Comparison of ENCODE assay signal across 23 cellular contexts in the genomic region with DNA sequence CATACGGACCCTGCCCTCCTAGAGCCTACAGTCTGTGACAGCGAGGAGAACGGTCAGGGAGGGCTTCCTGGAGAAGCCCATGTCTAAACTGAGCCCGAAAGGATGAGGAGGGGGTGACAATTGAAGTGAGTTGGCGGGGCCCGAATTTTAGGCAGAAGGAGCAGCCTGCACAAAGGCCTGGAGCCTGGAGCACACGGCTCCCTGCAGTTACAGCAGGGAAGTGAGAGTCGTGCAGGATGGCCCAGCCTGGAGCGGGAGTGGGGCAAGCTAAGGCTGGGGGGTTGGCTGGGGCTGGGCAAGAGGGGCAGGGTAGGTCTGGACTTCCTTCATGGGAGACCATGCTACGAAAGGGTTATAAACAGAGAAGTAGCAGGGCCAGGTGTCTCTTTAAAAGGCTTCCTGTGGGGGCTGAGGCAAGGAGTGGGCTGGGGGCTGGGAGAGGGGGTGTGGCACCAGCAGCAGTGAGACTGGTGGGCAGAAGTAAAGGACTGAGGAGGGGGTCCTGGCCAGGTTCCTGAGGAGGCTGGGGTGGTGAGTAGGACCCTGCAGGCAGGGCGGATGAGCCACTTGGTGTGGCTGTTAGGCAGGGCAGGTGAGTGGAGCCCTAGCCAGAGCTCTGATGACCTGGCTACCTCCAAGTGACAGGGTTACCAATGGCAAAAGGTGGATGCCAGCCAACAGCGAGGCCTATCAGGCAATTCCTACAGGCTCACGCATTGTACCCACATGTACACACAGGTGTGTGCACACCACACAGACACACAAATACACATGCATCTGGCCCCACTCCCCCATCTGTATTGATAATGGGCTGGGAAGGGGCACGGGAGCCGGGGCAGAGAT.
DNase-seq lines count a peak whose midpoint lies in the region; ATAC-seq and TF ChIP-seq lines count a peak whose summit lies in the region.
"Had no signal": no experiment of that assay in that cellular context is flagged by ENCODE, and none has a peak within 500 bp of the region (broad histone marks: within the 10 kb centered on the region; RNA-seq: fewer than 3 reads in every experiment).

No MANE protein-coding gene starts in this region.

- H3K27ac Mint-ChIP-seq in activated CD8-positive, alpha-beta memory T cell treated with anti-CD3 and anti-CD28 coated beads, Interleukin-2, amount 10 ng/mL, durations not matched to agents 7 days and 5 days: no peak overlapping the region
- H3K27ac Mint-ChIP-seq in GM23338: no peak overlapping the region; the same call in 1 of the 2 replicates
- peak overlapping the region; percentile 3 for H3K27ac Mint-ChIP-seq in activated T-helper 17 cell treated with anti-CD3 and anti-CD28 coated beads, Interleukin-2, amount 50 U/mL, for 72 hours
- no peak overlapping the region for H3K27ac Mint-ChIP-seq in chondrocyte (ENCODE audit: unreplicated experiment)
- H3K27ac Mint-ChIP-seq in activated CD4-positive, alpha-beta T cell treated with anti-CD3 and anti-CD28 coated beads for 36 hours: no peak overlapping the region
- H3K27ac Mint-ChIP-seq: activated naive CD8-positive, alpha-beta T cell treated with anti-CD3 and anti-CD28 coated beads, Interleukin-2, amount 10 ng/mL, durations not matched to agents 7 days and 5 days; activated T-helper 1 cell treated with anti-CD3 and anti-CD28 coated beads, Interleukin-12 subunit alpha, Interleukin-12 subunit beta, Interleukin-2, Interleukin-4 antibody, amounts not matched to agents 30 ng/mL and 10 ng/mL and 1 ng/mL, durations not matched to agents 14 hours and 24 hours and 36 hours had no signal

- H3K36me3 Mint-ChIP-seq in activated CD8-positive, alpha-beta memory T cell treated with anti-CD3 and anti-CD28 coated beads, Interleukin-2, amount 10 ng/mL, durations not matched to agents 7 days and 5 days: no peaks in the 10 kb centered on the region
- H3K36me3 Mint-ChIP-seq in GM23338 (ENCODE audit: low read depth) (no peaks in the 10 kb centered on the region; the same call in 2 of the 3 replicates), chondrocyte (ENCODE audit: low read depth) (peaks cover 3% of the 10 kb centered on the region)
- no peaks in the 10 kb centered on the region for H3K36me3 Mint-ChIP-seq in activated T-helper 17 cell treated with anti-CD3 and anti-CD28 coated beads, Interleukin-2, amount 50 U/mL, for 72 hours (ENCODE audit: low read depth)
- H3K36me3 Mint-ChIP-seq in activated CD4-positive, alpha-beta T cell treated with anti-CD3 and anti-CD28 coated beads for 36 hours (ENCODE audit: low read depth): no peaks in the 10 kb centered on the region
- H3K36me3 Mint-ChIP-seq: activated naive CD8-positive, alpha-beta T cell treated with anti-CD3 and anti-CD28 coated beads, Interleukin-2, amount 10 ng/mL, durations not matched to agents 7 days and 5 days had no signal

- peaks cover 37% of the 10 kb centered on the region for H3K4me1 ChIP-seq in GM23338 (ENCODE audit: insufficient read depth)

- H3F3A ChIP-seq in GM23338 (replicated peaks; ENCODE audit: low read depth): peaks cover 8% of the 10 kb centered on the region

- POLR2A ChIA-PET in activated CD4-positive, alpha-beta T cell treated with anti-CD3 and anti-CD28 coated beads for 36 hours (lab: Charles Lee): no interaction called here

- ATAC-seq in activated CD8-positive, alpha-beta memory T cell treated with anti-CD3 and anti-CD28 coated beads, Interleukin-2, amount 10 ng/mL, durations not matched to agents 7 days and 5 days: no peak
- ATAC-seq in GM23338 (no peak), omental fat pad (ENCODE audit: low FRiP score) (no peak), GM19397 (IDR thresholded peaks at IDR 0.05; ENCODE audit: unreplicated experiment) (no peak)
- ATAC-seq in activated T-helper 17 cell treated with anti-CD3 and anti-CD28 coated beads, Interleukin-2, amount 50 U/mL, for 72 hours (replicated peaks): no peak
- no peak for ATAC-seq in activated CD4-positive, alpha-beta T cell treated with anti-CD3 and anti-CD28 coated beads for 36 hours
- ATAC-seq: activated CD4-positive, CD25-positive, alpha-beta regulatory T cell treated with anti-CD3 and anti-CD28 coated beads, Interleukin-2, amount 50 U/mL, for 24 hours; K562; lower lobe of right lung had no signal

- H3K36me3 ChIP-seq in GM23338 (ENCODE audit: insufficient read depth): no peaks in the 10 kb centered on the region
- H3K36me3 ChIP-seq: esophagus muscularis mucosa, lower lobe of right lung, MG63, upper lobe of left lung had no signal

- peaks cover 50% of the 10 kb centered on the region for H3K27me3 Mint-ChIP-seq in activated CD8-positive, alpha-beta memory T cell treated with anti-CD3 and anti-CD28 coated beads, Interleukin-2, amount 10 ng/mL, durations not matched to agents 7 days and 5 days
- H3K27me3 Mint-ChIP-seq in GM23338 (ENCODE audit: insufficient read depth, low read depth, poor library complexity) (peaks cover 26% of the 10 kb centered on the region), chondrocyte (ENCODE audit: low read depth) (no peaks in the 10 kb centered on the region)
- peaks cover 22% of the 10 kb centered on the region for H3K27me3 Mint-ChIP-seq in activated T-helper 17 cell treated with anti-CD3 and anti-CD28 coated beads, Interleukin-2, amount 50 U/mL, for 72 hours
- peaks cover 17% of the 10 kb centered on the region for H3K27me3 Mint-ChIP-seq in activated CD4-positive, alpha-beta T cell treated with anti-CD3 and anti-CD28 coated beads for 36 hours

- H3K4me1 Mint-ChIP-seq in activated CD8-positive, alpha-beta memory T cell treated with anti-CD3 and anti-CD28 coated beads, Interleukin-2, amount 10 ng/mL, durations not matched to agents 7 days and 5 days: peaks cover 8% of the 10 kb centered on the region
- H3K4me1 Mint-ChIP-seq in GM23338: peaks cover 59% of the 10 kb centered on the region
- no peaks in the 10 kb centered on the region for H3K4me1 Mint-ChIP-seq in activated T-helper 17 cell treated with anti-CD3 and anti-CD28 coated beads, Interleukin-2, amount 50 U/mL, for 72 hours
- peaks cover 50% of the 10 kb centered on the region for H3K4me1 Mint-ChIP-seq in chondrocyte (ENCODE audit: low read depth)
- no peaks in the 10 kb centered on the region for H3K4me1 Mint-ChIP-seq in activated CD4-positive, alpha-beta T cell treated with anti-CD3 and anti-CD28 coated beads for 36 hours

- H3K4me3 Mint-ChIP-seq in activated CD8-positive, alpha-beta memory T cell treated with anti-CD3 and anti-CD28 coated beads, Interleukin-2, amount 10 ng/mL, durations not matched to agents 7 days and 5 days: no peak overlapping the region
- H3K4me3 Mint-ChIP-seq in GM23338: no peak overlapping the region
- no peak overlapping the region for H3K4me3 Mint-ChIP-seq in activated T-helper 17 cell treated with anti-CD3 and anti-CD28 coated beads, Interleukin-2, amount 50 U/mL, for 72 hours
- H3K4me3 Mint-ChIP-seq in chondrocyte (ENCODE audit: unreplicated experiment): no peak overlapping the region
- H3K4me3 Mint-ChIP-seq in activated CD4-positive, alpha-beta T cell treated with anti-CD3 and anti-CD28 coated beads for 36 hours: no peak overlapping the region
- H3K4me3 Mint-ChIP-seq: activated naive CD8-positive, alpha-beta T cell treated with anti-CD3 and anti-CD28 coated beads, Interleukin-2, amount 10 ng/mL, durations not matched to agents 7 days and 5 days; activated T-helper 1 cell treated with anti-CD3 and anti-CD28 coated beads, Interleukin-12 subunit alpha, Interleukin-12 subunit beta, Interleukin-2, Interleukin-4 antibody, amounts not matched to agents 30 ng/mL and 10 ng/mL and 1 ng/mL, durations not matched to agents 14 hours and 24 hours and 36 hours had no signal

- H4K20me1 ChIP-seq in GM23338 (replicated peaks; ENCODE audit: insufficient read depth): no peaks in the 10 kb centered on the region

- peaks cover 25% of the 10 kb centered on the region for H3K27me3 ChIP-seq in GM23338 (ENCODE audit: insufficient read depth)
- H3K27me3 ChIP-seq: MG63 had no signal

- intact Hi-C loops in activated CD4-positive, alpha-beta T cell treated with anti-CD3 and anti-CD28 coated beads for 36 hours (cut with DNase I, micrococcal nuclease): no loop called here

- no peaks in the 10 kb centered on the region for H3K9me3 Mint-ChIP-seq in activated CD8-positive, alpha-beta memory T cell treated with anti-CD3 and anti-CD28 coated beads, Interleukin-2, amount 10 ng/mL, durations not matched to agents 7 days and 5 days (ENCODE audit: low read depth)
- H3K9me3 Mint-ChIP-seq in GM23338 (no peaks in the 10 kb centered on the region; the same call in 2 of the 3 replicates), chondrocyte (ENCODE audit: low read depth) (peaks cover 5% of the 10 kb centered on the region)
- no peaks in the 10 kb centered on the region for H3K9me3 Mint-ChIP-seq in activated T-helper 17 cell treated with anti-CD3 and anti-CD28 coated beads, Interleukin-2, amount 50 U/mL, for 72 hours
- no peaks in the 10 kb centered on the region for H3K9me3 Mint-ChIP-seq in activated CD4-positive, alpha-beta T cell treated with anti-CD3 and anti-CD28 coated beads for 36 hours (ENCODE audit: low read depth)
- H3K9me3 Mint-ChIP-seq: activated T-helper 1 cell treated with anti-CD3 and anti-CD28 coated beads, Interleukin-12 subunit alpha, Interleukin-12 subunit beta, Interleukin-2, Interleukin-4 antibody, amounts not matched to agents 30 ng/mL and 10 ng/mL and 1 ng/mL, durations not matched to agents 14 hours and 24 hours and 36 hours had no signal

- DNase-seq in activated CD8-positive, alpha-beta memory T cell treated with anti-CD3 and anti-CD28 coated beads, Interleukin-2, amount 50 U/mL, for 48 hours: peak; percentile 36
- no peak for DNase-seq in activated CD8-positive, alpha-beta memory T cell treated with anti-CD3 and anti-CD28 coated beads, Interleukin-2, amount 10 ng/mL, durations not matched to agents 7 days and 5 days
- DNase-seq in GM23338 (ENCODE audit: low spot score) (no peak), omental fat pad (ENCODE audit: low spot score) (peak; percentile 5), chondrocyte (ENCODE audit: low spot score) (no peak)
- no peak for DNase-seq in activated CD4-positive, alpha-beta T cell treated with anti-CD3 and anti-CD28 coated beads for 36 hours
- DNase-seq: activated naive CD8-positive, alpha-beta T cell treated with anti-CD3 and anti-CD28 coated beads, Interleukin-2, amount 10 ng/mL, durations not matched to agents 7 days and 5 days; effector memory CD4-positive, alpha-beta T cell; hypothalamus; lower lobe of right lung; MG63; NCI-H1694; NCI-H526 treated with DMSO at 0.1 percent for 48 hours; nucleus accumbens; stimulated activated CD4-positive, alpha-beta T cell treated with anti-CD3 and anti-CD28 coated beads, Interleukin-12 subunit alpha, Interleukin-12 subunit beta, amount 100 ng/mL, for 4 hours; stimulated activated CD4-positive, alpha-beta T cell treated with anti-CD3 and anti-CD28 coated beads, Interleukin-4, amount 100 ng/mL, for 4 hours; upper lobe of left lung had no signal

- H3K27ac ChIP-seq in GM23338 (ENCODE audit: low read depth): no peak overlapping the region
- H3K27ac ChIP-seq: esophagus muscularis mucosa, lower lobe of right lung, upper lobe of left lung had no signal

- no peak overlapping the region for H3K4me2 ChIP-seq in GM23338

- TF ChIP-seq CTCF in GM23338 (conservative IDR thresholded peaks at IDR 0.05; ENCODE audit: low read depth in 2 of 2) (no peak), omental fat pad (IDR thresholded peaks at IDR 0.05) (no peak), chondrocyte (IDR thresholded peaks at IDR 0.05) (no peak)

- peak overlapping the region; percentile 28; the same call in 1 of the 2 replicates for H2AFZ ChIP-seq in GM23338

- CTCF ChIA-PET in activated CD8-positive, alpha-beta memory T cell treated with anti-CD3 and anti-CD28 coated beads, Interleukin-2, amount 10 ng/mL, durations not matched to agents 7 days and 5 days (lab: Charles Lee): no interaction called here
- CTCF ChIA-PET in activated CD4-positive, alpha-beta T cell treated with anti-CD3 and anti-CD28 coated beads for 36 hours (lab: Charles Lee): no interaction called here

- H3K4me3 ChIP-seq in GM23338: no peak overlapping the region
- H3K4me3 ChIP-seq: esophagus muscularis mucosa, K562, lower lobe of right lung, MG63, upper lobe of left lung had no signal

- H3K79me2 ChIP-seq in GM23338 (replicated peaks; ENCODE audit: insufficient read depth): no peaks in the 10 kb centered on the region

- no peaks in the 10 kb centered on the region for H3K9me2 ChIP-seq in GM23338 (ENCODE audit: insufficient read depth)

Comparison
In these comparisons a context has a peak if more than half of its experiments do, and no peak if none do; other contexts are left out.
1. DNase-seq: peak in activated CD8-positive, alpha-beta memory T cell treated with anti-CD3 and anti-CD28 coated beads, Interleukin-2, amount 50 U/mL, for 48 hours (single experiment) and omental fat pad (single experiment); none in activated CD8-positive, alpha-beta memory T cell treated with anti-CD3 and anti-CD28 coated beads, Interleukin-2, amount 10 ng/mL, durations not matched to agents 7 days and 5 days (single experiment), GM23338 (single experiment), chondrocyte (single experiment) and activated CD4-positive, alpha-beta T cell treated with anti-CD3 and anti-CD28 coated beads for 36 hours (single experiment).